In the genomic region with DNA sequence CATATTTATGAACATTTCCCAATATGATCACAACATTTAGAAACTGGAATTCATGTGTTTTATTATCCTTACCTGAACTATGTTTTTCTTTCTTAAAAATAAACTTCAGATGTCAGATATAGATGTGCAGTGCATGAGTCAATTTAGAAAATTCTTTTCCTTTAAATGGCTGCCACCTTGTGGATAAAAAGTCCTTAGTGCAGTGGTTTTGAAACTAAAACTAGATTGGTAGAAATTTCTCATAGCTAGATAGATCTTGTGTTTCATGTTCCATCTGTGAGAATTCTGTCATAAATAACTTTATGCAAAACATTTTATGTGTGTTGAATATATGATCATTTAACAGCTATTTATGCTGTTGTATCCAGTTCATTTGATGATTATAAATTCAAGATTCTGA, we compare ENCODE assay signal across 8 cellular contexts.
DNase-seq lines count a peak whose midpoint lies in the region; ATAC-seq, FAIRE-seq and TF ChIP-seq lines count a peak whose summit lies in the region.

No MANE protein-coding gene starts in this region.

- H4K20me1 ChIP-seq in astrocyte (ENCODE audit: insufficient read depth, low read length) = no peaks in the 10 kb centered on the region

- no peaks in the 10 kb centered on the region for H3K4me1 Mint-ChIP-seq in astrocyte (ENCODE audit: low read depth, unreplicated experiment)

- TF ChIP-seq CTCF in C4-2B (conservative IDR thresholded peaks at IDR 0.05) (peak; percentile 71), astrocyte (IDR thresholded peaks at IDR 0.05; ENCODE audit: insufficient read depth, low read depth, low read length) (peak; percentile 54), uterus (IDR thresholded peaks at IDR 0.05) (peak; percentile 15 to 36 (median 34))

- no peaks in the 10 kb centered on the region for H3K79me2 ChIP-seq in astrocyte (ENCODE audit: insufficient read depth, low read length)

- peak; percentile 92 for ATAC-seq in GM18517 (IDR thresholded peaks at IDR 0.05; ENCODE audit: unreplicated experiment)
- ATAC-seq in HG02870 (IDR thresholded peaks at IDR 0.05; ENCODE audit: unreplicated experiment) = peak; percentile 83

- H3K9ac ChIP-seq in astrocyte (ENCODE audit: low read length) = no peak overlapping the region

- no peak overlapping the region for H3K27ac Mint-ChIP-seq in astrocyte (ENCODE audit: unreplicated experiment)

- peaks cover 8% of the 10 kb centered on the region for H3K27me3 ChIP-seq in astrocyte (ENCODE audit: insufficient read depth, low read length)
- H3K27me3 ChIP-seq in uterus = no peaks in the 10 kb centered on the region

- H2AFZ ChIP-seq in astrocyte (ENCODE audit: low read depth, low read length) = no peak overlapping the region

- peak; percentile 81 for FAIRE-seq in astrocyte (lab: Jason Lieb, UNC)

- no peak overlapping the region for H3K4me2 ChIP-seq in astrocyte (ENCODE audit: low read length)

- no peak for TF ChIP-seq POLR2A in uterus (IDR thresholded peaks at IDR 0.05)

- no peaks in the 10 kb centered on the region for H3K9me3 ChIP-seq in astrocyte (ENCODE audit: insufficient read depth, low read depth, low read length)
- H3K9me3 ChIP-seq in uterus = no peaks in the 10 kb centered on the region

- H3K36me3 Mint-ChIP-seq in astrocyte (ENCODE audit: low read depth, unreplicated experiment) = no peaks in the 10 kb centered on the region

- no peaks in the 10 kb centered on the region for H3K9me3 Mint-ChIP-seq in astrocyte (ENCODE audit: unreplicated experiment)

- H3K4me3 ChIP-seq in astrocyte (ENCODE audit: insufficient read depth, low read depth, low read length) (no peak overlapping the region), uterus (no peak overlapping the region)

- H3K27ac ChIP-seq in C4-2B = no peak overlapping the region
- no peak overlapping the region for H3K27ac ChIP-seq in astrocyte (ENCODE audit: low read depth, low read length)
- H3K27ac ChIP-seq in uterus = no peak overlapping the region

- intact Hi-C loops in uterus (cut with DNase I; ENCODE audit: low total_unique reads) = no loop called here

- DNase-seq in NCI-H146 treated with DMSO at 0.1 percent for 48 hours (lab: John Stamatoyannopoulos, UW; ENCODE audit: unreplicated experiment) (peak; percentile 27), astrocyte (ENCODE audit: low read depth) (peak; percentile 22), kidney glomerular epithelial cell (lab: John Stamatoyannopoulos, UW) (peak; percentile 57), uterus (no peak)
- no peak for DNase-seq in stimulated activated CD4-positive, alpha-beta T cell treated with anti-CD3 and anti-CD28 coated beads, Interleukin-4, amount 100 ng/mL, for 4 hours

- no peaks in the 10 kb centered on the region for H3K4me1 ChIP-seq in astrocyte (ENCODE audit: insufficient read depth, low read length)
- no peaks in the 10 kb centered on the region for H3K4me1 ChIP-seq in uterus

- H3K36me3 ChIP-seq in astrocyte (ENCODE audit: insufficient read depth, low read length) (no peaks in the 10 kb centered on the region), uterus (no peaks in the 10 kb centered on the region)

- H3K27me3 Mint-ChIP-seq in astrocyte (ENCODE audit: low read depth, unreplicated experiment) = peaks cover 7% of the 10 kb centered on the region

- no peak overlapping the region for H3K4me3 Mint-ChIP-seq in astrocyte (ENCODE audit: unreplicated experiment)

Comparison
In these comparisons a context has a peak if more than half of its experiments do, and no peak if none do; other contexts are left out.
1. DNase-seq: peak in NCI-H146 treated with DMSO at 0.1 percent for 48 hours (single experiment), astrocyte (single experiment) and kidney glomerular epithelial cell (single experiment); none in uterus (0 of 2) and stimulated activated CD4-positive, alpha-beta T cell treated with anti-CD3 and anti-CD28 coated beads, Interleukin-4, amount 100 ng/mL, for 4 hours (0 of 2).
2. Peak in every context shown above with its lines, with median percentiles within 50 percentile points of each other: CTCF ChIP-seq.